Comparison of ENCODE assay signal across 7 cellular contexts in the genomic region with DNA sequence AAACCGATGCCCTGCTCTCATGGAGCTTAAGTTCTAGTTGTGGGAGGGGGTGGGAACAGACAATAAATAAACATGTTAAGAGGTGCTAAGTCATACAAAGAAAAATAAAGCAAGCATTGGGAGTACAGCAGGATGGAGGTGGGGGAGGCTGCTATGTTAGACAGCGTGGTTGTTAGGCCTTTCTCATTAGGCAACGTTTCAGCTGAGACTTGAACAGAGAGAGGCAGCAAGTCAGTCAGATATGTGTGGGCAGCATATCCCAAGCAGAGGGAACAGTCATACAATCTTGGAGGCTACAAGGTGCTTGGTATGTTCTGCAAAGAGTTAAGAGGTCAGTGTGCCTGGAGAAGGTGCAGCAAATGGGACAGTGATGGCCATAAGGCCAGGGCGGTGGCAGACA.
"Had no signal": no experiment of that assay in that cellular context is flagged by ENCODE, and none has a peak within 500 bp of the region (broad histone marks: within the 10 kb centered on the region; RNA-seq: fewer than 3 reads in every experiment).

No MANE protein-coding gene starts in this region.

- H3K27ac ChIP-seq: HL-60 had no signal

- H3K4me2 ChIP-seq: GM23338 had no signal

- H3K4me3 ChIP-seq: GM23338, K562 had no signal

- H2AFZ ChIP-seq: GM23338 had no signal

- DNase-seq: H9, HCEC 1CT, IMR-90, KG1 had no signal

- ATAC-seq: GM23338, K562 had no signal
